20 cellular contexts compared by ENCODE assay signal in the genomic region with DNA sequence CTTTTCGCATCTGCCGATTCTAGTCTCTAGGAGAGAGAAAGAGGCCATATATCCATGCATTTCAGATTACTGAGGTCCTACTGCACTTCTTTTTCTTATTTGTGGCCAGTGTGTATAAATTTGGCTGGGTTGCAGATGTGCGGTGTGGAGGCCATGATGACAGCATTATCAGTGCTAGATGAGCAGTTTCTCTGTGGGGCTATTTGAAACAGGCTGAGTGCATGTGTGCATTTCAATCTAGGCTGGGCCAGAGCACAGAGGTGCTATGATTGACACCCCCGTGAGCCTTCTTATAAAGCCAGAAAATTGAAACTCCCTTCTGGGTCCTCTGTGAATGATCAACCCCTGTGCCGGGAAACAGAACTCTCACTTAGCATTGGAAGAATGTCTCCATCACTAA.
A peak's percentile ranks its signal among the peaks of the same experiment; 100 is the strongest.
DNase-seq lines count a peak whose midpoint lies in the region; ATAC-seq, FAIRE-seq and TF ChIP-seq lines count a peak whose summit lies in the region.
"Had no signal": no experiment of that assay in that cellular context is flagged by ENCODE, and none has a peak within 500 bp of the region (broad histone marks: within the 10 kb centered on the region; RNA-seq: fewer than 3 reads in every experiment).

No MANE protein-coding gene starts in this region.

- H3K27me3 ChIP-seq in left ventricle myocardium inferior (ENCODE audit: low read depth) = no peaks in the 10 kb centered on the region
- H3K27me3 ChIP-seq in neural progenitor cell = peaks cover 97% of the 10 kb centered on the region
- H3K27me3 ChIP-seq in stomach smooth muscle (ENCODE audit: control insufficient read depth in 1 of 2, insufficient read depth in 2 of 2, low read length in 2 of 2) = no peaks in the 10 kb centered on the region
- H3K27me3 ChIP-seq: BLaER1 had no signal

- intact Hi-C loops in Right ventricle myocardium superior (cut with DNase I) (no loop called here), left ventricle myocardium inferior (cut with micrococcal nuclease) (no loop called here), left cardiac atrium (cut with DNase I) (loop anchor here in 1 of 2 donors (10.0 kb wide), 1 partner anchor 46 kb away; no protein-coding TSS in a partner anchor)

- H3K4me1 Mint-ChIP-seq in neural progenitor cell = peaks cover 3% of the 10 kb centered on the region
- H3K4me1 Mint-ChIP-seq in naive thymus-derived CD8-positive, alpha-beta T cell = no peaks in the 10 kb centered on the region

- no peaks in the 10 kb centered on the region for H3K79me2 ChIP-seq in neural progenitor cell (ENCODE audit: low read depth)

- no peak overlapping the region for H3K4me2 ChIP-seq in neural progenitor cell
- H3K4me2 ChIP-seq: BLaER1 had no signal

- H3K9me3 ChIP-seq in left ventricle myocardium inferior (replicated peaks) = no peaks in the 10 kb centered on the region
- no peaks in the 10 kb centered on the region for H3K9me3 ChIP-seq in neural progenitor cell (ENCODE audit: low read depth)
- no peaks in the 10 kb centered on the region for H3K9me3 ChIP-seq in stomach smooth muscle (ENCODE audit: control insufficient read depth in 2 of 2, low read length in 2 of 2)
- H3K9me3 ChIP-seq: BLaER1 had no signal

- H3F3A ChIP-seq in neural progenitor cell (ENCODE audit: low read depth) = no peaks in the 10 kb centered on the region

- POLR2A ChIA-PET in naive thymus-derived CD8-positive, alpha-beta T cell (lab: Charles Lee) = no interaction called here

- ATAC-seq in Right ventricle myocardium superior (ENCODE audit: poor library complexity) (peak; percentile 69), left cardiac atrium (peak; percentile 79 to 83)
- ATAC-seq in naive thymus-derived CD8-positive, alpha-beta T cell = no peak
- ATAC-seq: CD8-positive, alpha-beta T cell; GM12878; HCT116 had no signal

- no peaks in the 10 kb centered on the region for H3K36me3 Mint-ChIP-seq in neural progenitor cell
- no peaks in the 10 kb centered on the region for H3K36me3 Mint-ChIP-seq in naive thymus-derived CD8-positive, alpha-beta T cell
- H3K36me3 Mint-ChIP-seq: CD14-positive monocyte; CD8-positive, alpha-beta T cell had no signal

- no peak overlapping the region for H3K4me3 Mint-ChIP-seq in neural progenitor cell
- no peak overlapping the region for H3K4me3 Mint-ChIP-seq in naive thymus-derived CD8-positive, alpha-beta T cell
- H3K4me3 Mint-ChIP-seq: CD14-positive monocyte; CD8-positive, alpha-beta T cell; HFFc6 had no signal

- H3K27ac ChIP-seq in left ventricle myocardium inferior (replicated peaks) (no peak overlapping the region), neural progenitor cell (no peak overlapping the region), stomach smooth muscle (ENCODE audit: low read length) (peak overlapping the region; percentile 1)
- H3K27ac ChIP-seq: BLaER1 had no signal

- H3K27me3 Mint-ChIP-seq in neural progenitor cell (ENCODE audit: insufficient read depth, low read depth) = no peaks in the 10 kb centered on the region
- peaks cover 4 to 24% (median 15%) of the 10 kb centered on the region in 5 donors for H3K27me3 Mint-ChIP-seq in naive thymus-derived CD8-positive, alpha-beta T cell

- H3K9ac ChIP-seq in neural progenitor cell (no peak overlapping the region), stomach smooth muscle (ENCODE audit: low read length in 2 of 2) (no peak overlapping the region)
- H3K9ac ChIP-seq: BLaER1 had no signal

- H3K9me3 Mint-ChIP-seq in neural progenitor cell = no peaks in the 10 kb centered on the region
- peaks cover 0 to 2% (median 0%) of the 10 kb centered on the region in 9 donors for H3K9me3 Mint-ChIP-seq in naive thymus-derived CD8-positive, alpha-beta T cell
- H3K9me3 Mint-ChIP-seq: CD8-positive, alpha-beta T cell had no signal

- no peak overlapping the region for H2AFZ ChIP-seq in neural progenitor cell (replicated peaks)

- H3K4me1 ChIP-seq in left ventricle myocardium inferior (peaks cover 66% of the 10 kb centered on the region), neural progenitor cell (no peaks in the 10 kb centered on the region), stomach smooth muscle (ENCODE audit: control insufficient read depth, insufficient read depth, low read length) (peaks cover 10% of the 10 kb centered on the region)
- H3K4me1 ChIP-seq: BLaER1 had no signal

- no peak for DNase-seq in Right ventricle myocardium superior
- no peak for DNase-seq in left ventricle myocardium inferior
- no peak for DNase-seq in left cardiac atrium
- DNase-seq in neural progenitor cell (ENCODE audit: low spot score) = no peak
- DNase-seq in NCI-H1105 treated with DMSO at 0.1 percent for 48 hours (lab: John Stamatoyannopoulos, UW) = no peak
- no peak for DNase-seq in frontal cortex (ENCODE audit: low spot score in 2 of 2)
- no peak for DNase-seq in naive thymus-derived CD8-positive, alpha-beta T cell
- DNase-seq: 8988T; Calu3; CD8-positive, alpha-beta T cell; DMS79 treated with DMSO at 0.1 percent for 48 hours; GOT3; H7; HFFc6 had no signal

- peak overlapping the region; percentile 14 for H3K27ac Mint-ChIP-seq in neural progenitor cell
- H3K27ac Mint-ChIP-seq in naive thymus-derived CD8-positive, alpha-beta T cell = no peak overlapping the region
- H3K27ac Mint-ChIP-seq: CD14-positive monocyte; CD8-positive, alpha-beta T cell; HFFc6 had no signal

- no peaks in the 10 kb centered on the region for H4K20me1 ChIP-seq in neural progenitor cell (ENCODE audit: low read depth)
- H4K20me1 ChIP-seq: BLaER1 had no signal

- TF ChIP-seq CTCF in left ventricle myocardium inferior (IDR thresholded peaks at IDR 0.05; ENCODE audit: borderline replicate concordance) = no peak
- TF ChIP-seq CTCF in neural progenitor cell (IDR thresholded peaks at IDR 0.05) = no peak

- no peak overlapping the region for H3K4me3 ChIP-seq in left ventricle myocardium inferior
- no peak overlapping the region for H3K4me3 ChIP-seq in neural progenitor cell
- H3K4me3 ChIP-seq in stomach smooth muscle (ENCODE audit: low read length in 2 of 2) = no peak overlapping the region
- H3K4me3 ChIP-seq: BLaER1, GM12878 had no signal

- peaks cover 12% of the 10 kb centered on the region for H3K36me3 ChIP-seq in left ventricle myocardium inferior
- H3K36me3 ChIP-seq in neural progenitor cell = no peaks in the 10 kb centered on the region
- H3K36me3 ChIP-seq in stomach smooth muscle (ENCODE audit: control insufficient read depth in 2 of 2, insufficient read depth in 2 of 2, low read length in 2 of 2) = peaks cover 2 to 6% of the 10 kb centered on the region in 2 donors
- H3K36me3 ChIP-seq: BLaER1 had no signal

- FAIRE-seq in frontal cortex (lab: Jason Lieb, UNC) = no peak
- FAIRE-seq: GM12878, HTR-8/SVneo had no signal

Comparison
In these comparisons a context has a peak if more than half of its experiments do, and no peak if none do; other contexts are left out.
1. ATAC-seq: peak in Right ventricle myocardium superior (single experiment) and left cardiac atrium (2 of 2); none in naive thymus-derived CD8-positive, alpha-beta T cell (0 of 2).